ENCODE assay signal across 14 cellular contexts in the genomic region with DNA sequence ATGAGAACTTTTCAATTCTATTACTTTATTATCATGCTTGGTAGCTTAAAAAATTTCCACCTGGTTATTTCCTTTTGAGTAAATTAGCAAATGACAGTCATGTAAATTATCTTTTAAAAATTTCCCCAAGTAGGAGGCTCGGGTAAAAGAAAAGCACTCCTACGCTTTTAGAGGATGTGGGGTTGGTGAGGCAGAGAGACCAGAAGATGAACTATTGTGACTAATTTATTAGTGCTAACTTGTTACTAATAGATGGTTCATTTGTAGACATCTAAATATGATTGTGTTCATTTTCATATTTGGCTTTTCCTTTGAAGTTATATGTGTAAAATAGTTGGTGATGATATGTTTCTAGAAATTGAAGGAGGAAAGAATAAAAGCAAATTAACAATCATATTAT. TPM values are rescaled to one million over a fixed set of nuclear protein-coding genes. Genes with fewer than 3 reads are reported as not detected.
A peak's percentile ranks its signal among the peaks of the same experiment; 100 is the strongest.
DNase-seq lines count a peak whose midpoint lies in the region; ATAC-seq and TF ChIP-seq lines count a peak whose summit lies in the region.
"Had no signal": no experiment of that assay in that cellular context is flagged by ENCODE, and none has a peak within 500 bp of the region (broad histone marks: within the 10 kb centered on the region; RNA-seq: fewer than 3 reads in every experiment).

No MANE protein-coding gene starts in this region.

- no peaks in the 10 kb centered on the region for H3K27me3 Mint-ChIP-seq in activated CD4-positive, alpha-beta T cell treated with anti-CD3 and anti-CD28 coated beads for 36 hours
- no peaks in the 10 kb centered on the region for H3K27me3 Mint-ChIP-seq in activated CD4-positive, alpha-beta T cell treated with anti-CD3 and anti-CD28 coated beads, Interleukin-2, amount 10 ng/mL, durations not matched to agents 7 days and 5 days

- peak; percentile 35 for DNase-seq in activated CD4-positive, alpha-beta T cell treated with anti-CD3 and anti-CD28 coated beads for 36 hours
- no peak for DNase-seq in activated CD4-positive, alpha-beta T cell treated with anti-CD3 and anti-CD28 coated beads, Interleukin-2, amount 10 ng/mL, durations not matched to agents 7 days and 5 days
- DNase-seq in SIG-M5 (lab: John Stamatoyannopoulos, UW) = no peak
- DNase-seq in stomach = no peak
- DNase-seq in posterior cingulate gyrus = no peak
- DNase-seq: mesendoderm, NCI-H446 had no signal

- H3K4me1 ChIP-seq in iPS-18a (ENCODE audit: control insufficient read depth, low read depth, low read length) (peaks cover 45% of the 10 kb centered on the region), stomach (peaks cover 0 to 30% (median 14%) of the 10 kb centered on the region in 4 donors)
- H3K4me1 ChIP-seq: ascending aorta had no signal

- peaks cover under 1% of the 10 kb centered on the region for H3K9me3 Mint-ChIP-seq in activated CD4-positive, alpha-beta T cell treated with anti-CD3 and anti-CD28 coated beads for 36 hours (ENCODE audit: low read depth)
- H3K9me3 Mint-ChIP-seq in activated CD4-positive, alpha-beta T cell treated with anti-CD3 and anti-CD28 coated beads, Interleukin-2, amount 10 ng/mL, durations not matched to agents 7 days and 5 days = no peaks in the 10 kb centered on the region

- TF ChIP-seq CTCF in stomach (IDR thresholded peaks at IDR 0.05) = no peak

- H3K27me3 ChIP-seq in iPS-18a (ENCODE audit: control insufficient read depth, insufficient read depth, low read length) = no peaks in the 10 kb centered on the region
- H3K27me3 ChIP-seq in stomach = no peaks in the 10 kb centered on the region
- H3K27me3 ChIP-seq: ascending aorta had no signal

- peaks cover 84% of the 10 kb centered on the region for H3K4me1 Mint-ChIP-seq in activated CD4-positive, alpha-beta T cell treated with anti-CD3 and anti-CD28 coated beads for 36 hours
- peaks cover 36% of the 10 kb centered on the region for H3K4me1 Mint-ChIP-seq in activated CD4-positive, alpha-beta T cell treated with anti-CD3 and anti-CD28 coated beads, Interleukin-2, amount 10 ng/mL, durations not matched to agents 7 days and 5 days

- H3K27ac ChIP-seq in iPS-18a (ENCODE audit: low read length) = no peak overlapping the region
- no peak overlapping the region for H3K27ac ChIP-seq in stomach
- H3K27ac ChIP-seq: A549, ascending aorta, thoracic aorta had no signal

- H3K27ac Mint-ChIP-seq in activated CD4-positive, alpha-beta T cell treated with anti-CD3 and anti-CD28 coated beads for 36 hours = peak overlapping the region; percentile 81
- H3K27ac Mint-ChIP-seq in activated CD4-positive, alpha-beta T cell treated with anti-CD3 and anti-CD28 coated beads, Interleukin-2, amount 10 ng/mL, durations not matched to agents 7 days and 5 days = no peak overlapping the region

- peak; percentile 65 for ATAC-seq in activated CD4-positive, alpha-beta T cell treated with anti-CD3 and anti-CD28 coated beads for 36 hours
- ATAC-seq in GM21367 (IDR thresholded peaks at IDR 0.05; ENCODE audit: unreplicated experiment) (peak; percentile 76), HG03095 (IDR thresholded peaks at IDR 0.05; ENCODE audit: unreplicated experiment) (peak; percentile 64)
- ATAC-seq: A549 had no signal

- CTCF ChIA-PET in activated CD4-positive, alpha-beta T cell treated with anti-CD3 and anti-CD28 coated beads for 36 hours (lab: Charles Lee) = interaction anchor here (0.8 to 1.2 kb wide), 2 partner anchors 23 to 43 kb away, joined by 4 read pairs; no protein-coding TSS in a partner anchor
- CTCF ChIA-PET in activated CD4-positive, alpha-beta T cell treated with anti-CD3 and anti-CD28 coated beads, Interleukin-2, amount 10 ng/mL, durations not matched to agents 7 days and 5 days (lab: Charles Lee) = interaction anchor here (0.6 to 1.2 kb wide), 2 partner anchors 21 to 23 kb away, joined by 3 to 5 read pairs; no protein-coding TSS in a partner anchor

- H3K4me3 ChIP-seq in iPS-18a (ENCODE audit: low read length) (no peak overlapping the region), stomach (no peak overlapping the region)
- H3K4me3 ChIP-seq: A549, ascending aorta, smooth muscle cell, thoracic aorta had no signal

- no peak for TF ChIP-seq EP300 in stomach (IDR thresholded peaks at IDR 0.05)

- H3K9me3 ChIP-seq in iPS-18a (ENCODE audit: control insufficient read depth, low read depth, low read length) (no peaks in the 10 kb centered on the region), stomach (no peaks in the 10 kb centered on the region)
- H3K9me3 ChIP-seq: A549, ascending aorta, thoracic aorta had no signal

- POLR2A ChIA-PET in activated CD4-positive, alpha-beta T cell treated with anti-CD3 and anti-CD28 coated beads for 36 hours (lab: Charles Lee) = interaction anchor here (1.0 kb wide), 1 partner anchor 26 kb away, joined by 3 read pairs; no protein-coding TSS in a partner anchor
- POLR2A ChIA-PET in activated CD4-positive, alpha-beta T cell treated with anti-CD3 and anti-CD28 coated beads, Interleukin-2, amount 10 ng/mL, durations not matched to agents 7 days and 5 days (lab: Charles Lee) = no interaction called here

- peak overlapping the region; percentile 15 for H3K4me3 Mint-ChIP-seq in activated CD4-positive, alpha-beta T cell treated with anti-CD3 and anti-CD28 coated beads for 36 hours
- no peak overlapping the region for H3K4me3 Mint-ChIP-seq in activated CD4-positive, alpha-beta T cell treated with anti-CD3 and anti-CD28 coated beads, Interleukin-2, amount 10 ng/mL, durations not matched to agents 7 days and 5 days

- no peak for TF ChIP-seq POLR2A in stomach (IDR thresholded peaks at IDR 0.05)

- H3K36me3 ChIP-seq in iPS-18a (ENCODE audit: control insufficient read depth, low read depth, low read length) (peaks cover 3% of the 10 kb centered on the region), stomach (peaks cover 0 to 23% (median 9%) of the 10 kb centered on the region in 4 donors)
- H3K36me3 ChIP-seq: thoracic aorta had no signal

- intact Hi-C loops in activated CD4-positive, alpha-beta T cell treated with anti-CD3 and anti-CD28 coated beads for 36 hours (cut with DNase I, micrococcal nuclease) = loop anchor here (1.0 kb wide), 4 partner anchors 15 to 29 kb away; partner anchors contain the start of gene ZNF292 (in 1 of the 2)
- intact Hi-C loops in stomach (cut with DNase I; ENCODE audit: low total_unique reads) (no loop called here), posterior cingulate gyrus (cut with DNase I) (no loop called here)

- H3K36me3 Mint-ChIP-seq in activated CD4-positive, alpha-beta T cell treated with anti-CD3 and anti-CD28 coated beads for 36 hours (ENCODE audit: low read depth) = peaks cover 46% of the 10 kb centered on the region
- H3K36me3 Mint-ChIP-seq in activated CD4-positive, alpha-beta T cell treated with anti-CD3 and anti-CD28 coated beads, Interleukin-2, amount 10 ng/mL, durations not matched to agents 7 days and 5 days (ENCODE audit: low read depth) = peaks cover 47% of the 10 kb centered on the region

- H3K9ac ChIP-seq in iPS-18a (ENCODE audit: low read length) = peak overlapping the region; percentile 19

- WGBS in stomach, 5 donors = 79 to 87% (median 82%) methylated on average over 2 of the region's 2 CpGs

RNA-seq across cellular contexts. Expression of gene ZNF292, which starts 27.0 kb away (rescaled TPM):
- 10 to 100 TPM; 68.8 to 81.8 TPM for total RNA-seq in activated CD4-positive, alpha-beta T cell treated with anti-CD3 and anti-CD28 coated beads for 36 hours
- total RNA-seq in activated CD4-positive, alpha-beta T cell treated with anti-CD3 and anti-CD28 coated beads, Interleukin-2, amount 10 ng/mL, durations not matched to agents 7 days and 5 days = 10 to 100 TPM; 51.5 to 56.0 TPM
- total RNA-seq in stomach = 100 to 1,000 TPM in 1 of 5 donors, 10 to 100 TPM in 3, 1 to 10 TPM in 1; 9.6 to 106 (median 33.9) TPM
- 1 to 10 TPM; 1.9 to 4.0 (median 3.9) TPM for polyA plus RNA-seq in stomach

Comparison
In these comparisons a context has a peak if more than half of its experiments do, and no peak if none do; other contexts are left out.
1. intact Hi-C loops: an anchor here in activated CD4-positive, alpha-beta T cell treated with anti-CD3 and anti-CD28 coated beads for 36 hours (1.0 kb wide); none called in stomach and posterior cingulate gyrus.